Comparison of ENCODE assay signal across 11 cellular contexts in genomic region chr7:36600869-36601530, GRCh38.
DNase-seq lines count a peak whose midpoint lies in the region; ATAC-seq and TF ChIP-seq lines count a peak whose summit lies in the region.
"Had no signal": no experiment of that assay in that cellular context is flagged by ENCODE, and none has a peak within 500 bp of the region (broad histone marks: within the 10 kb centered on the region; RNA-seq: fewer than 3 reads in every experiment).

No MANE protein-coding gene starts in this region.

- WGBS in hepatocyte (ENCODE audit: low lambda C conversion rate, missing lambda C conversion rate), result 48% methylated on average over 5 of the region's 5 CpGs

- no peak overlapping the region for H3K4me3 Mint-ChIP-seq in activated T-cell treated with anti-CD3 and anti-CD28 coated beads, Interleukin-2, amount 50 U/mL, for 4 hours
- H3K4me3 Mint-ChIP-seq in stimulated activated naive CD8-positive, alpha-beta T cell treated with anti-CD3 and anti-CD28 coated beads, Interleukin-15, amount 100 ng/mL, for 72 hours, result peak overlapping the region; percentile 29 to 62

- peak overlapping the region; percentile 61 for H3K27ac ChIP-seq in hepatocyte
- H3K27ac ChIP-seq: C4-2B, skin epidermis had no signal

- H3K27me3 Mint-ChIP-seq in activated T-cell treated with anti-CD3 and anti-CD28 coated beads, Interleukin-2, amount 50 U/mL, for 4 hours (ENCODE audit: low read depth), result no peaks in the 10 kb centered on the region
- no peaks in the 10 kb centered on the region for H3K27me3 Mint-ChIP-seq in stimulated activated naive CD8-positive, alpha-beta T cell treated with anti-CD3 and anti-CD28 coated beads, Interleukin-15, amount 100 ng/mL, for 72 hours

- H3K27me3 ChIP-seq in hepatocyte, result no peaks in the 10 kb centered on the region

- H2AFZ ChIP-seq in hepatocyte, result no peak overlapping the region

- peaks cover 0 to 3% of the 10 kb centered on the region in 2 donors for H3K9me3 Mint-ChIP-seq in activated naive CD4-positive, alpha-beta T cell treated with anti-CD3 and anti-CD28 coated beads, Interleukin-2, amount 50 U/mL, for 72 hours
- H3K9me3 Mint-ChIP-seq in activated T-cell treated with anti-CD3 and anti-CD28 coated beads, Interleukin-2, amount 50 U/mL, for 4 hours, result no peaks in the 10 kb centered on the region
- no peaks in the 10 kb centered on the region for H3K9me3 Mint-ChIP-seq in stimulated activated naive CD8-positive, alpha-beta T cell treated with anti-CD3 and anti-CD28 coated beads, Interleukin-15, amount 100 ng/mL, for 72 hours

- no peak overlapping the region for H3K4me3 ChIP-seq in hepatocyte
- H3K4me3 ChIP-seq: skin epidermis had no signal

- peak overlapping the region; percentile 55 to 88 for H3K27ac Mint-ChIP-seq in activated naive CD4-positive, alpha-beta T cell treated with anti-CD3 and anti-CD28 coated beads, Interleukin-2, amount 50 U/mL, for 72 hours
- H3K27ac Mint-ChIP-seq in stimulated activated naive CD8-positive, alpha-beta T cell treated with anti-CD3 and anti-CD28 coated beads, Interleukin-15, amount 100 ng/mL, for 72 hours, result peak overlapping the region; percentile 47 to 60

- peaks cover 9% of the 10 kb centered on the region for H3K4me1 ChIP-seq in hepatocyte (ENCODE audit: insufficient read depth)

- no peak for DNase-seq in activated naive CD4-positive, alpha-beta T cell treated with anti-CD3 and anti-CD28 coated beads, Interleukin-2, amount 50 U/mL, for 72 hours (ENCODE audit: low spot score in 2 of 2)
- DNase-seq in activated naive CD4-positive, alpha-beta T cell treated with Interleukin-2 at 50 U/mL for 16 hours, result no peak
- no peak for DNase-seq in activated T-cell treated with anti-CD3 and anti-CD28 coated beads, Interleukin-2, amount 50 U/mL, for 4 hours
- DNase-seq in hepatocyte (ENCODE audit: low spot score), result peak; percentile 56
- peak in 1 of 2 donors; percentile 29 for DNase-seq in stimulated activated naive CD8-positive, alpha-beta T cell treated with anti-CD3 and anti-CD28 coated beads, Interleukin-15, amount 100 ng/mL, for 72 hours
- DNase-seq in putamen (ENCODE audit: low spot score), result no peak
- no peak for DNase-seq in NCI-H1436 (lab: John Stamatoyannopoulos, UW)
- no peak for DNase-seq in stimulated activated naive CD4-positive, alpha-beta T cell treated with Interleukin-2 at 50 U/mL for 16 hours (lab: John Stamatoyannopoulos, UW)
- DNase-seq: trophoblast cell had no signal

- no peaks in the 10 kb centered on the region for H3K36me3 ChIP-seq in hepatocyte (replicated peaks; ENCODE audit: insufficient read depth, low read depth)

- H4K20me1 ChIP-seq in hepatocyte (ENCODE audit: insufficient read depth, poor library complexity, severe bottlenecking), result no peaks in the 10 kb centered on the region

- H3K9me2 ChIP-seq in hepatocyte (replicated peaks; ENCODE audit: insufficient read depth), result no peaks in the 10 kb centered on the region

- peak; percentile 83 to 93 for ATAC-seq in activated naive CD4-positive, alpha-beta T cell treated with anti-CD3 and anti-CD28 coated beads, Interleukin-2, amount 50 U/mL, for 72 hours
- ATAC-seq in activated T-cell treated with anti-CD3 and anti-CD28 coated beads, Interleukin-2, amount 50 U/mL, for 4 hours, result peak; percentile 89 to 92
- peak; percentile 87 for ATAC-seq in stimulated activated naive CD8-positive, alpha-beta T cell treated with anti-CD3 and anti-CD28 coated beads, Interleukin-15, amount 100 ng/mL, for 72 hours

- TF ChIP-seq CTCF in hepatocyte (IDR thresholded peaks at IDR 0.05; ENCODE audit: poor library complexity), result no peak

- no peak overlapping the region for H3K4me2 ChIP-seq in hepatocyte

- H3K79me2 ChIP-seq in hepatocyte, result no peaks in the 10 kb centered on the region

- no peaks in the 10 kb centered on the region for H3K9me3 ChIP-seq in hepatocyte (ENCODE audit: low read depth)

- H3K36me3 Mint-ChIP-seq in activated naive CD4-positive, alpha-beta T cell treated with anti-CD3 and anti-CD28 coated beads, Interleukin-2, amount 50 U/mL, for 72 hours, result no peaks in the 10 kb centered on the region
- H3K36me3 Mint-ChIP-seq in activated T-cell treated with anti-CD3 and anti-CD28 coated beads, Interleukin-2, amount 50 U/mL, for 4 hours (ENCODE audit: insufficient read depth), result peaks cover 10% of the 10 kb centered on the region

- peaks cover 37% of the 10 kb centered on the region for H3K4me1 Mint-ChIP-seq in activated T-cell treated with anti-CD3 and anti-CD28 coated beads, Interleukin-2, amount 50 U/mL, for 4 hours (ENCODE audit: low read depth)
- peaks cover 72% of the 10 kb centered on the region for H3K4me1 Mint-ChIP-seq in stimulated activated naive CD8-positive, alpha-beta T cell treated with anti-CD3 and anti-CD28 coated beads, Interleukin-15, amount 100 ng/mL, for 72 hours
